11 cellular contexts compared by ENCODE assay signal in the genomic region with DNA sequence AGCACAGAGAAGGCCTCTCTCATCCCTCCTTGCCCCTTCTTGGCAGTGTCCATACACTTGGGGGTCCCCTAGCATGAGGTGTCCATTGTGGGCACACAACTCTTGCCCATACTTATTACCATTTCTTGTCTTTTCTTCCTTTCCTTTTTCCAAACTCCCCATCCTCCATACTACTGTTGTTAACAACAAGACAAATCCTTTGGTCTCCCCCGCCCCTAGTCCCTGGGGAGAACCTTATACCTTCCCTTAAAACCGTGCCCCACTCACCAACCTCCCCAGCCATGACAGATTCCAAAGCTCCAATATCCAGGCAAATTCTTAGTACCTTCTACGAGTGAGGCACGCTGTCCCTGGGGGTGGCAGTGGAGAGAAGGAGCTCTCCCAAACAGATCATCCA.
DNase-seq lines count a peak whose midpoint lies in the region; ATAC-seq, FAIRE-seq and TF ChIP-seq lines count a peak whose summit lies in the region.
"Had no signal": no experiment of that assay in that cellular context is flagged by ENCODE, and none has a peak within 500 bp of the region (broad histone marks: within the 10 kb centered on the region; RNA-seq: fewer than 3 reads in every experiment).

No MANE protein-coding gene starts in this region.

- H3K4me3 ChIP-seq in astrocyte (ENCODE audit: insufficient read depth, low read depth, low read length) (peak overlapping the region; percentile 29), mesenchymal stem cell (ENCODE audit: insufficient read depth in 1 of 2, low read depth in 1 of 2, low read length in 2 of 2) (peak overlapping the region in 1 of 2 experiments; percentile 25), thoracic aorta (peak overlapping the region; percentile 56)

- 65% methylated on average over 4 of the region's 4 CpGs for WGBS in mesenchymal stem cell

- peak overlapping the region; percentile 67 for H4K91ac ChIP-seq in mesenchymal stem cell (ENCODE audit: low read length)

- no peaks in the 10 kb centered on the region for H3K36me3 Mint-ChIP-seq in activated CD4-positive, alpha-beta T cell treated with anti-CD3 and anti-CD28 coated beads, Interleukin-2, amount 10 ng/mL, durations not matched to agents 7 days and 5 days (ENCODE audit: low read depth)
- no peaks in the 10 kb centered on the region for H3K36me3 Mint-ChIP-seq in activated CD4-positive, alpha-beta T cell treated with anti-CD3 and anti-CD28 coated beads, Interleukin-2, amount 10 ng/mL, durations not matched to agents 24 days and 14 days (ENCODE audit: low read depth)
- H3K36me3 Mint-ChIP-seq in astrocyte (ENCODE audit: low read depth, unreplicated experiment): no peaks in the 10 kb centered on the region

- peak overlapping the region; percentile 79 for H3K27ac Mint-ChIP-seq in activated CD4-positive, alpha-beta T cell treated with anti-CD3 and anti-CD28 coated beads, Interleukin-2, amount 10 ng/mL, durations not matched to agents 7 days and 5 days
- H3K27ac Mint-ChIP-seq in activated CD4-positive, alpha-beta T cell treated with anti-CD3 and anti-CD28 coated beads, Interleukin-2, amount 10 ng/mL, durations not matched to agents 24 days and 14 days: no peak overlapping the region
- H3K27ac Mint-ChIP-seq in astrocyte (ENCODE audit: unreplicated experiment): peak overlapping the region; percentile 99

- no peak overlapping the region for H2BK15ac ChIP-seq in mesenchymal stem cell (ENCODE audit: low read depth, poor library complexity, severe bottlenecking)

- no peaks in the 10 kb centered on the region for H3K79me2 ChIP-seq in astrocyte (ENCODE audit: insufficient read depth, low read length)

- no peak for FAIRE-seq in astrocyte (lab: Jason Lieb, UNC)
- FAIRE-seq: bronchial epithelial cell had no signal

- H4K8ac ChIP-seq in mesenchymal stem cell (ENCODE audit: low read length): peak overlapping the region; percentile 52

- H3K9ac ChIP-seq in astrocyte (ENCODE audit: low read length) (peak overlapping the region; percentile 88), mesenchymal stem cell (ENCODE audit: low read length) (peak overlapping the region; percentile 94)

- no peak for TF ChIP-seq CTCF in astrocyte (IDR thresholded peaks at IDR 0.05; ENCODE audit: insufficient read depth, low read depth, low read length)
- TF ChIP-seq CTCF in thoracic aorta (IDR thresholded peaks at IDR 0.05): no peak

- no peak for DNase-seq in activated CD4-positive, alpha-beta T cell treated with anti-CD3 and anti-CD28 coated beads, Interleukin-2, amount 10 ng/mL, durations not matched to agents 7 days and 5 days
- no peak for DNase-seq in activated CD4-positive, alpha-beta T cell treated with anti-CD3 and anti-CD28 coated beads, Interleukin-2, amount 10 ng/mL, durations not matched to agents 24 days and 14 days
- DNase-seq in astrocyte (ENCODE audit: low read depth) (no peak), mesenchymal stem cell (no peak), thoracic aorta (ENCODE audit: low spot score) (no peak), globus pallidus (ENCODE audit: low spot score) (no peak), activated gamma-delta T cell treated with Interleukin-2 at 50 U/mL for 16 hours (no peak)
- DNase-seq: NCI-H345, SHP77 treated with DMSO at 0.1 percent for 48 hours had no signal

- no peak overlapping the region for H3K14ac ChIP-seq in mesenchymal stem cell (ENCODE audit: low read length in 2 of 2)

- CTCF ChIA-PET in activated CD4-positive, alpha-beta T cell treated with anti-CD3 and anti-CD28 coated beads, Interleukin-2, amount 10 ng/mL, durations not matched to agents 7 days and 5 days (lab: Charles Lee): no interaction called here

- H3K36me3 ChIP-seq in astrocyte (ENCODE audit: insufficient read depth, low read length): no peaks in the 10 kb centered on the region
- H3K36me3 ChIP-seq in mesenchymal stem cell (ENCODE audit: control insufficient read depth in 1 of 2, insufficient read depth in 2 of 2, low read depth in 1 of 2, low read length in 2 of 2): no peaks in the 10 kb centered on the region
- no peaks in the 10 kb centered on the region for H3K36me3 ChIP-seq in thoracic aorta

- H2AK5ac ChIP-seq in mesenchymal stem cell (ENCODE audit: low read length, severe bottlenecking): peak overlapping the region; percentile 99

- peak overlapping the region; percentile 93 to 94 for H3K4ac ChIP-seq in mesenchymal stem cell (ENCODE audit: low read depth in 1 of 2, low read length in 2 of 2)

- POLR2A ChIA-PET in activated CD4-positive, alpha-beta T cell treated with anti-CD3 and anti-CD28 coated beads, Interleukin-2, amount 10 ng/mL, durations not matched to agents 7 days and 5 days (lab: Charles Lee): no interaction called here

- no peaks in the 10 kb centered on the region for H3K9me3 ChIP-seq in astrocyte (ENCODE audit: insufficient read depth, low read depth, low read length)
- H3K9me3 ChIP-seq in mesenchymal stem cell (ENCODE audit: control insufficient read depth, low read length): no peaks in the 10 kb centered on the region
- no peaks in the 10 kb centered on the region for H3K9me3 ChIP-seq in thoracic aorta

- H3K27me3 Mint-ChIP-seq in activated CD4-positive, alpha-beta T cell treated with anti-CD3 and anti-CD28 coated beads, Interleukin-2, amount 10 ng/mL, durations not matched to agents 7 days and 5 days: peaks cover 4% of the 10 kb centered on the region
- peaks cover 8% of the 10 kb centered on the region for H3K27me3 Mint-ChIP-seq in activated CD4-positive, alpha-beta T cell treated with anti-CD3 and anti-CD28 coated beads, Interleukin-2, amount 10 ng/mL, durations not matched to agents 24 days and 14 days
- no peaks in the 10 kb centered on the region for H3K27me3 Mint-ChIP-seq in astrocyte (ENCODE audit: low read depth, unreplicated experiment)

- peak overlapping the region; percentile 9 for H2BK120ac ChIP-seq in mesenchymal stem cell (ENCODE audit: low read depth, low read length)

- H4K20me1 ChIP-seq in astrocyte (ENCODE audit: insufficient read depth, low read length): no peaks in the 10 kb centered on the region

- no peaks in the 10 kb centered on the region for H3K27me3 ChIP-seq in astrocyte (ENCODE audit: insufficient read depth, low read length)
- no peaks in the 10 kb centered on the region for H3K27me3 ChIP-seq in mesenchymal stem cell (ENCODE audit: control insufficient read depth in 1 of 2, insufficient read depth in 1 of 2, low read length in 2 of 2)
- H3K27me3 ChIP-seq in thoracic aorta (replicated peaks; ENCODE audit: insufficient read depth): no peaks in the 10 kb centered on the region

- H3K9me3 Mint-ChIP-seq in activated CD4-positive, alpha-beta T cell treated with anti-CD3 and anti-CD28 coated beads, Interleukin-2, amount 10 ng/mL, durations not matched to agents 7 days and 5 days: no peaks in the 10 kb centered on the region
- H3K9me3 Mint-ChIP-seq in activated CD4-positive, alpha-beta T cell treated with anti-CD3 and anti-CD28 coated beads, Interleukin-2, amount 10 ng/mL, durations not matched to agents 24 days and 14 days: no peaks in the 10 kb centered on the region
- peaks cover 4% of the 10 kb centered on the region for H3K9me3 Mint-ChIP-seq in astrocyte (ENCODE audit: unreplicated experiment)

- H3K4me2 ChIP-seq in astrocyte (ENCODE audit: low read length) (peak overlapping the region; percentile 89), mesenchymal stem cell (ENCODE audit: low read length, poor library complexity, severe bottlenecking) (peak overlapping the region; percentile 1)

- peak overlapping the region; percentile 81 to 93 for H3K18ac ChIP-seq in mesenchymal stem cell (ENCODE audit: low read depth in 1 of 2, low read length in 2 of 2)

- H2AFZ ChIP-seq in astrocyte (ENCODE audit: low read depth, low read length): peak overlapping the region; percentile 60
- no peak overlapping the region for H2AFZ ChIP-seq in mesenchymal stem cell (ENCODE audit: low read depth, low read length)

- H3K79me1 ChIP-seq in mesenchymal stem cell (replicated peaks; ENCODE audit: low read length, poor library complexity, severe bottlenecking): peaks cover 4% of the 10 kb centered on the region

- ATAC-seq in thoracic aorta (ENCODE audit: insufficient number of reproducible peaks, low FRiP score, low read depth): no peak
- no peak for ATAC-seq in GM19467 (IDR thresholded peaks at IDR 0.05; ENCODE audit: unreplicated experiment)

- H3K27ac ChIP-seq in astrocyte (ENCODE audit: low read depth, low read length) (peak overlapping the region; percentile 96), mesenchymal stem cell (ENCODE audit: low read length, poor library complexity, severe bottlenecking) (peak overlapping the region; percentile 93), thoracic aorta (peak overlapping the region; percentile 38 to 75)

- no peak overlapping the region for H2BK5ac ChIP-seq in mesenchymal stem cell (ENCODE audit: low read depth, low read length, poor library complexity, severe bottlenecking)

- H2BK12ac ChIP-seq in mesenchymal stem cell (ENCODE audit: low read length in 2 of 2): peak overlapping the region; percentile 93 to 97

- peak overlapping the region; percentile 9 for H3K4me3 Mint-ChIP-seq in activated CD4-positive, alpha-beta T cell treated with anti-CD3 and anti-CD28 coated beads, Interleukin-2, amount 10 ng/mL, durations not matched to agents 7 days and 5 days
- H3K4me3 Mint-ChIP-seq in activated CD4-positive, alpha-beta T cell treated with anti-CD3 and anti-CD28 coated beads, Interleukin-2, amount 10 ng/mL, durations not matched to agents 24 days and 14 days: no peak overlapping the region
- H3K4me3 Mint-ChIP-seq in astrocyte (ENCODE audit: unreplicated experiment): no peak overlapping the region

- no peak overlapping the region for H3K23ac ChIP-seq in mesenchymal stem cell (ENCODE audit: low read length in 2 of 2)

- intact Hi-C loops in activated CD4-positive, alpha-beta T cell treated with anti-CD3 and anti-CD28 coated beads, Interleukin-2, amount 10 ng/mL, durations not matched to agents 24 days and 14 days (cut with micrococcal nuclease): no loop called here

- H3K4me1 ChIP-seq in astrocyte (ENCODE audit: insufficient read depth, low read length) (peaks cover 18% of the 10 kb centered on the region), mesenchymal stem cell (ENCODE audit: control insufficient read depth, insufficient read depth, low read depth, low read length) (peaks cover 36% of the 10 kb centered on the region), thoracic aorta (ENCODE audit: control insufficient read depth in 1 of 2, low read depth in 2 of 2) (peaks cover 14 to 21% of the 10 kb centered on the region in 2 donors)

- peaks cover 56% of the 10 kb centered on the region for H3K4me1 Mint-ChIP-seq in activated CD4-positive, alpha-beta T cell treated with anti-CD3 and anti-CD28 coated beads, Interleukin-2, amount 10 ng/mL, durations not matched to agents 7 days and 5 days
- H3K4me1 Mint-ChIP-seq in activated CD4-positive, alpha-beta T cell treated with anti-CD3 and anti-CD28 coated beads, Interleukin-2, amount 10 ng/mL, durations not matched to agents 24 days and 14 days: peaks cover 29% of the 10 kb centered on the region
- H3K4me1 Mint-ChIP-seq in astrocyte (ENCODE audit: low read depth, unreplicated experiment): peaks cover 38% of the 10 kb centered on the region
